ENCODE assay signal across 13 cellular contexts in genomic region chr16:88333645-88334516, GRCh38. TPM values are rescaled to one million over a fixed set of nuclear protein-coding genes. Genes with fewer than 3 reads are reported as not detected.
DNase-seq lines count a peak whose midpoint lies in the region; ATAC-seq, FAIRE-seq and TF ChIP-seq lines count a peak whose summit lies in the region.
"Had no signal": no experiment of that assay in that cellular context is flagged by ENCODE, and none has a peak within 500 bp of the region (broad histone marks: within the 10 kb centered on the region; RNA-seq: fewer than 3 reads in every experiment).

No MANE protein-coding gene starts in this region.

- no peak overlapping the region for H3K23ac ChIP-seq in H1 (ENCODE audit: insufficient read length)

- no peak for TF ChIP-seq RAD21 in H1 (IDR thresholded peaks at IDR 0.05 in 1 of 2, conservative IDR thresholded peaks at IDR 0.05 in 1 of 2; ENCODE audit: low read depth in 2 of 2, low read length in 2 of 2)

- no peak overlapping the region for H4K5ac ChIP-seq in H1 (ENCODE audit: insufficient read length, low read depth, low read length)

- no peak overlapping the region; the same call in 1 of the 2 replicates for H2BK20ac ChIP-seq in H1 (ENCODE audit: low read length)

- H3K4me1 ChIP-seq in CD8-positive, alpha-beta memory T cell (ENCODE audit: insufficient read depth, low read length), result no peaks in the 10 kb centered on the region
- no peaks in the 10 kb centered on the region for H3K4me1 ChIP-seq in H1 (replicated peaks in 1 of 4; ENCODE audit: control insufficient read depth in 3 of 4, insufficient read depth in 4 of 4, low read length in 3 of 4)
- H3K4me1 ChIP-seq in smooth muscle cell (ENCODE audit: low read depth), result peaks cover 7% of the 10 kb centered on the region
- H3K4me1 ChIP-seq: heart left ventricle had no signal

- no peak overlapping the region for H3K14ac ChIP-seq in H1 (ENCODE audit: insufficient read length)

- H3K27me3 ChIP-seq in CD8-positive, alpha-beta memory T cell (ENCODE audit: insufficient read depth, low read length, poor library complexity, severe bottlenecking), result no peaks in the 10 kb centered on the region
- no peaks in the 10 kb centered on the region for H3K27me3 ChIP-seq in H1 (replicated peaks in 1 of 4; ENCODE audit: control insufficient read depth in 3 of 4, extremely low read depth in 1 of 4, insufficient read depth in 3 of 4, low read length in 3 of 4)
- H3K27me3 ChIP-seq in smooth muscle cell (ENCODE audit: low read depth), result no peaks in the 10 kb centered on the region

- no peaks in the 10 kb centered on the region for H3F3A ChIP-seq in smooth muscle cell (ENCODE audit: low read depth)

- H2BK15ac ChIP-seq in H1 (ENCODE audit: low read length), result 0 out of 2 replicates have a peak overlapping the region, but pooled peaks have one; percentile 5

- peaks cover 12% of the 10 kb centered on the region; the same call in 1 of the 2 replicates for H3K23me2 ChIP-seq in H1 (ENCODE audit: low read depth, low read length)

- H4K8ac ChIP-seq in H1 (ENCODE audit: extremely low read depth, insufficient read depth, low read length), result no peak overlapping the region

- no peak overlapping the region for H3K4ac ChIP-seq in H1 (replicated peaks; ENCODE audit: insufficient read length, low read depth, low read length)

- no peak for DNase-seq in CD8-positive, alpha-beta memory T cell
- DNase-seq in KBM-7 (peak; percentile 25), H1 (ENCODE audit: low read depth in 1 of 2, low spot score in 2 of 2) (no peak), smooth muscle cell (lab: John Stamatoyannopoulos, UW; ENCODE audit: unreplicated experiment) (no peak), EL (no peak)
- no peak for DNase-seq in effector CD8-positive, alpha-beta T cell (lab: John Stamatoyannopoulos, UW)
- DNase-seq: activated naive CD4-positive, alpha-beta T cell treated with anti-CD3 and anti-CD28 coated beads, Interleukin-2, amount 50 U/mL, for 16 hours; kidney glomerular epithelial cell; NCI-H1105; NCI-H345 had no signal

- no peak overlapping the region for H3K18ac ChIP-seq in H1 (ENCODE audit: extremely low read depth, low read length)

- in situ Hi-C loops in KBM-7 (cut with MboI; ENCODE audit: low pct_unique_long_range_greater_than_20kb, low sequenced_read_pairs), result no loop called here

- peaks cover 0 to 4% (median 0%) of the 10 kb centered on the region in 3 donors for H3K4me1 Mint-ChIP-seq in CD8-positive, alpha-beta memory T cell

- WGBS in H1 (ENCODE audit: extremely low coverage in 1 of 2, insufficient coverage in 1 of 2, insufficient read length in 1 of 2, insufficient replicate concordance in 2 of 2, low coverage in 1 of 2, low lambda C conversion rate in 2 of 2, missing lambda C conversion rate in 1 of 2), 2 experiments, result 87% methylated on average over 15 of the region's 15 CpGs; no CpG with 5 or more reads in 1 of the 2 experiments
- WGBS in smooth muscle cell (ENCODE audit: low lambda C conversion rate), result 61% methylated on average over 15 of the region's 15 CpGs

- no peak for TF ChIP-seq POLR2A in H1 (IDR thresholded peaks at IDR 0.05; ENCODE audit: control extremely low read depth in 1 of 2, low read depth in 2 of 2, low read length in 2 of 2)

- FAIRE-seq in H1 (lab: Jason Lieb, UNC), result no peak

- H3K79me2 ChIP-seq in H1 (ENCODE audit: control insufficient read depth in 1 of 2, insufficient read depth in 2 of 2, low read length in 2 of 2), result no peaks in the 10 kb centered on the region
- no peaks in the 10 kb centered on the region for H3K79me2 ChIP-seq in smooth muscle cell (ENCODE audit: low read depth)

- H3K4me2 ChIP-seq in H1 (ENCODE audit: insufficient read depth in 1 of 2, low read depth in 2 of 2, low read length in 2 of 2) (no peak overlapping the region), smooth muscle cell (peak overlapping the region; percentile 47)

- TF ChIP-seq CTCF in H1 (IDR thresholded peaks at IDR 0.05; ENCODE audit: control extremely low read depth in 1 of 3, insufficient read depth in 1 of 3, low read depth in 1 of 3, low read length in 3 of 3), result no peak
- TF ChIP-seq CTCF in smooth muscle cell (IDR thresholded peaks at IDR 0.05; ENCODE audit: borderline replicate concordance, insufficient read depth, poor library complexity, severe bottlenecking), result no peak

- no peak overlapping the region for H3K4me3 Mint-ChIP-seq in CD8-positive, alpha-beta memory T cell

- POLR2A ChIA-PET in CD8-positive, alpha-beta memory T cell (lab: Charles Lee), result no interaction called here
- POLR2A ChIA-PET in H1 (lab: Charles Lee; ENCODE audit: partially characterized antibody), result no interaction called here

- no peak overlapping the region for H2BK5ac ChIP-seq in H1 (ENCODE audit: low read depth, low read length)

- no peak overlapping the region for H2BK12ac ChIP-seq in H1 (ENCODE audit: low read depth, low read length)

- H4K20me1 ChIP-seq in H1 (replicated peaks in 1 of 2; ENCODE audit: control insufficient read depth in 1 of 2, insufficient read depth in 2 of 2, low read length in 2 of 2), result peaks cover 0 to 8% of the 10 kb centered on the region in 2 experiments
- H4K20me1 ChIP-seq in smooth muscle cell (ENCODE audit: low read depth), result no peaks in the 10 kb centered on the region

- no peaks in the 10 kb centered on the region for H3K36me3 Mint-ChIP-seq in CD8-positive, alpha-beta memory T cell

- H3K79me1 ChIP-seq in H1 (ENCODE audit: low read depth, low read length), result no peaks in the 10 kb centered on the region

- H3K4me3 ChIP-seq in CD8-positive, alpha-beta memory T cell (ENCODE audit: low read length), result no peak overlapping the region
- no peak overlapping the region for H3K4me3 ChIP-seq in H1 (ENCODE audit: extremely low read depth in 1 of 4, insufficient read depth in 2 of 4, low read depth in 3 of 4, low read length in 4 of 4)
- H3K4me3 ChIP-seq in smooth muscle cell, result no peak overlapping the region

- no peak overlapping the region for H3K56ac ChIP-seq in H1 (replicated peaks; ENCODE audit: insufficient read length, low read depth, low read length)

- no peaks in the 10 kb centered on the region for H3K36me3 ChIP-seq in CD8-positive, alpha-beta memory T cell (ENCODE audit: insufficient read depth, low read length)
- H3K36me3 ChIP-seq in H1 (ENCODE audit: control insufficient read depth in 2 of 4, insufficient read depth in 4 of 4, low read length in 3 of 4) (no peaks in the 10 kb centered on the region), smooth muscle cell (ENCODE audit: low read depth) (no peaks in the 10 kb centered on the region)
- H3K36me3 ChIP-seq: heart left ventricle had no signal

- H3K9me3 ChIP-seq in CD8-positive, alpha-beta memory T cell (ENCODE audit: low read length), result no peaks in the 10 kb centered on the region
- H3K9me3 ChIP-seq in H1 (ENCODE audit: insufficient read depth in 2 of 2, low read depth in 1 of 2, low read length in 1 of 2), result peaks cover 6 to 16% of the 10 kb centered on the region in 2 experiments
- H3K9me3 ChIP-seq in smooth muscle cell (replicated peaks; ENCODE audit: low read depth), result no peaks in the 10 kb centered on the region
- H3K9me3 ChIP-seq: heart left ventricle had no signal

- no peak overlapping the region; the same call in 1 of the 2 replicates for H2AK5ac ChIP-seq in H1 (ENCODE audit: low read depth, low read length)

- no peak for ATAC-seq in GM19035 (IDR thresholded peaks at IDR 0.05; ENCODE audit: unreplicated experiment)
- ATAC-seq: heart left ventricle had no signal

- peak overlapping the region in 1 of 8 donors; percentile 18 for H3K27ac Mint-ChIP-seq in CD8-positive, alpha-beta memory T cell
- H3K27ac Mint-ChIP-seq: progenitor cell of endocrine pancreas had no signal

- no peak overlapping the region for H2AFZ ChIP-seq in H1 (ENCODE audit: low read length)
- H2AFZ ChIP-seq in smooth muscle cell (ENCODE audit: low read depth), result no peak overlapping the region

- H2BK120ac ChIP-seq in H1 (replicated peaks; ENCODE audit: low read depth, low read length), result no peak overlapping the region

- CTCF ChIA-PET in CD8-positive, alpha-beta memory T cell (lab: Charles Lee), result no interaction called here
- CTCF ChIA-PET in H1 (lab: Charles Lee; ENCODE audit: partially characterized antibody), result no interaction called here

- no peak for TF ChIP-seq EP300 in H1 (IDR thresholded peaks at IDR 0.05; ENCODE audit: borderline replicate concordance in 1 of 2, low read depth in 2 of 2, low read length in 2 of 2)

- 0 out of 7 replicates have a peak overlapping the region, but pooled peaks of 1 of the 4 experiments have one; percentile 4 for H3K9ac ChIP-seq in H1 (replicated peaks in 1 of 4; ENCODE audit: extremely low read depth in 1 of 4, low read depth in 3 of 4, low read length in 3 of 4)
- H3K9ac ChIP-seq in smooth muscle cell (ENCODE audit: low read depth), result no peak overlapping the region

- H3K9me3 Mint-ChIP-seq in CD8-positive, alpha-beta memory T cell, result no peaks in the 10 kb centered on the region

- peak overlapping the region; percentile 80 for H3K27ac ChIP-seq in CD8-positive, alpha-beta memory T cell (ENCODE audit: low read depth, low read length)
- H3K27ac ChIP-seq in H1 (ENCODE audit: low read depth, low read length), result no peak overlapping the region
- H3K27ac ChIP-seq in smooth muscle cell (ENCODE audit: low read depth), result peak overlapping the region; percentile 97
- H3K27ac ChIP-seq: heart left ventricle had no signal

- peaks cover 7 to 12% of the 10 kb centered on the region in 2 donors for H3K27me3 Mint-ChIP-seq in CD8-positive, alpha-beta memory T cell

- H4K91ac ChIP-seq in H1 (replicated peaks; ENCODE audit: insufficient read length, low read length), result no peak overlapping the region

TF ChIP-seq in H1, 55 proteins besides CTCF, POLR2A, EP300 and RAD21 (continues in another document):
- TF ChIP-seq MAX (IDR thresholded peaks at IDR 0.05) (no peak), RFX5 (IDR thresholded peaks at IDR 0.05; ENCODE audit: borderline replicate concordance, low read depth, low read length) (no peak), GTF2F1 (IDR thresholded peaks at IDR 0.05; ENCODE audit: borderline replicate concordance, low read depth, low read length) (no peak), SIX5 (IDR thresholded peaks at IDR 0.05; ENCODE audit: low read depth, low read length) (no peak)

RNA-seq across cellular contexts. Expression of gene ZNF469, which starts 48.9 kb away (rescaled TPM):
- 1 to 10 TPM; 1.5 to 1.7 TPM for total RNA-seq in CD8-positive, alpha-beta memory T cell
- polyA plus RNA-seq in CD8-positive, alpha-beta memory T cell, result 0.23 TPM
- total RNA-seq in H1 (2021; fragmentation: NEBNext Ultra II Directional; extraction: Animal tissue kit (Norgen Biotek cat#: 25700)), result 1.8 and 2.0 TPM in 2 replicates
- polyA plus RNA-seq in H1 (2011; rRNA removed) (0.30 and 0.53 TPM in 2 replicates), smooth muscle cell (5.0 and 6.7 TPM in 2 replicates)
- 0.23 TPM for polyA plus RNA-seq in H1 (2011; cell fraction: cytosol; rRNA removed)
- polyA plus RNA-seq in H1 (2011; cell fraction: nucleus; rRNA removed), result 1.1 TPM
- polyA plus RNA-seq in H1 (2012, experiment 1 of 2), result 0.54 to 0.96 TPM (median 0.90 TPM) in 4 replicates
- 0.63 TPM for polyA plus RNA-seq in H1 (2012, experiment 2 of 2)
- polyA plus RNA-seq in H1 (2013, experiment 1 of 2), result 0.45 TPM
- polyA plus RNA-seq in H1 (2013, experiment 2 of 2), result 0.42 TPM
- 0.32 and 0.41 TPM in 2 replicates for polyA minus RNA-seq in H1 (2011; rRNA and poly(A)+ RNA removed)
- 1.1 TPM for polyA minus RNA-seq in H1 (2011; cell fraction: cytosol; rRNA and poly(A)+ RNA removed)
- 1.5 TPM for polyA minus RNA-seq in H1 (2011; cell fraction: nucleus; rRNA and poly(A)+ RNA removed)
- 5.3 and 6.2 TPM in 2 replicates for total RNA-seq in smooth muscle cell
